10 cellular contexts compared by ENCODE assay signal in the genomic region with DNA sequence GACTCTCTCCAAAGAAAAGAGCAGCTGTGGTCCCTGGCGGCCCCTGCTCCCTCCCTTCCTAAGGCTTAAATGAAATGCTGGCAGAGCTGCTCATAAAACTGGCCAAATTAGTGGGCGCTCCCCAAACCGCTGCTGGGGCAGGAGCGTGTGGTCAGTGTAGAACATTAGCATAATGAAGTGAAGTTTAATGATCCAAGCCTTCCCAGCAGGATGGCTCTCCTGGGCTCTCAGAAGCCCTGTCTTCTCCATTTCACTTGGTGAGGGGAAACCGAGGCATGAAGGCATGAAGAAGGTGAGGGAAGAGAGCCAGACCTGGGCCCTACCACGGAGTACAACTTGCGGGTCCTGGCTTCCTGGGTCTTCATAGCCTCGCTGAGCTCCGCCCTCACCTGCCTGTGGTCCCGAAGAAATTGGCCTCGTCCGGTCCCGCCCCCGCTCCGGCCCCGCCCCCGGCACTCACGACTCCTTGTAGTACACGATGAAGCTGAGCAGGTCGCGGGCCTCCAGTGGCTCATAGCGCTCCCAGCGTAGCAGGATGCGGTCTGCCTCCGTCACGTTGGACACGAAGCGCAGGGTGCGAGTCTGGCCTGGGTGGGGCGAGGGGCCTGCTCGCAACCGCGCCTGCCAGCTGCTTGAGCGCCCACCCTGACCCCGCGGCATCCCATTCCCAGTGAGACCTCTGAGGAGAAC. TPM values are rescaled to one million over a fixed set of nuclear protein-coding genes. Genes with fewer than 3 reads are reported as not detected.
A peak's percentile ranks its signal among the peaks of the same experiment; 100 is the strongest.
DNase-seq lines count a peak whose midpoint lies in the region; ATAC-seq and TF ChIP-seq lines count a peak whose summit lies in the region.
"Had no signal": no experiment of that assay in that cellular context is flagged by ENCODE, and none has a peak within 500 bp of the region (broad histone marks: within the 10 kb centered on the region; RNA-seq: fewer than 3 reads in every experiment).

No MANE protein-coding gene starts in this region.

- H3K36me3 Mint-ChIP-seq in progenitor cell of endocrine pancreas (ENCODE audit: insufficient read depth) = no peaks in the 10 kb centered on the region

- peaks cover 91% of the 10 kb centered on the region for H3K27me3 Mint-ChIP-seq in progenitor cell of endocrine pancreas

- H3K4me1 Mint-ChIP-seq in progenitor cell of endocrine pancreas (ENCODE audit: low read depth) = peaks cover 5% of the 10 kb centered on the region

- TF ChIP-seq POLR2A in body of pancreas (IDR thresholded peaks at IDR 0.05) (no peak), GM18505 (IDR thresholded peaks at IDR 0.05; ENCODE audit: borderline replicate concordance, extremely low read depth, insufficient read depth, insufficient read length) (no peak)

- H4K20me1 ChIP-seq in BLaER1 = no peaks in the 10 kb centered on the region

- ATAC-seq in body of pancreas (no peak), GM18505 (IDR thresholded peaks at IDR 0.05; ENCODE audit: unreplicated experiment) (no peak), left lobe of liver (no peak), GM18502 (IDR thresholded peaks at IDR 0.05; ENCODE audit: poor library complexity, unreplicated experiment) (no peak)

- TF ChIP-seq CTCF in body of pancreas (IDR thresholded peaks at IDR 0.05) (no peak), progenitor cell of endocrine pancreas (IDR thresholded peaks at IDR 0.05; ENCODE audit: unreplicated experiment) (no peak)

- peak overlapping the region; percentile 37 for H3K4me3 Mint-ChIP-seq in progenitor cell of endocrine pancreas (ENCODE audit: low read depth)

- H3K27me3 ChIP-seq in BLaER1 = 0 out of 2 replicates have a peak, but pooled peaks cover 4% of the 10 kb centered on the region
- peaks cover 0 to 10% of the 10 kb centered on the region in 2 donors for H3K27me3 ChIP-seq in body of pancreas

- WGBS in body of pancreas, 2 donors = 35 to 36% methylated on average over 23 to 30 of the region's 36 CpGs

- peak; percentile 67 for DNase-seq in activated CD4-positive, alpha-beta T cell treated with anti-CD3 and anti-CD28 coated beads, Interleukin-2, amount 50 U/mL, for 1 hour
- DNase-seq in body of pancreas (peak in 3 of 4 donors; percentile 37 to 45 (median 39)), progenitor cell of endocrine pancreas (ENCODE audit: low spot score, unreplicated experiment) (no peak), left lobe of liver (ENCODE audit: low spot score) (no peak), superior temporal gyrus (ENCODE audit: extremely low spot score) (no peak)

- H3K27ac Mint-ChIP-seq in progenitor cell of endocrine pancreas = no peak overlapping the region

- peak overlapping the region; percentile 77 for H3K4me2 ChIP-seq in BLaER1

- H3K9me3 ChIP-seq in BLaER1 = no peaks in the 10 kb centered on the region
- H3K9me3 ChIP-seq in body of pancreas = no peaks in the 10 kb centered on the region
- H3K9me3 ChIP-seq: SJSA1 had no signal

- H3K4me3 ChIP-seq in BLaER1 (no peak overlapping the region), body of pancreas (no peak overlapping the region)
- H3K4me3 ChIP-seq: SJSA1 had no signal

- H3K9ac ChIP-seq in BLaER1 = no peak overlapping the region

- intact Hi-C loops in body of pancreas (cut with DNase I) = no loop called here

- no peaks in the 10 kb centered on the region for H3K36me3 ChIP-seq in BLaER1
- no peaks in the 10 kb centered on the region for H3K36me3 ChIP-seq in body of pancreas (replicated peaks in 1 of 2; ENCODE audit: insufficient read depth in 1 of 2, low read depth in 2 of 2)
- H3K36me3 ChIP-seq: SJSA1 had no signal

- H3K4me1 ChIP-seq in BLaER1 (peaks cover 20% of the 10 kb centered on the region), body of pancreas (peaks cover 25% of the 10 kb centered on the region)
- H3K4me1 ChIP-seq: SJSA1 had no signal

- H3K9me3 Mint-ChIP-seq in progenitor cell of endocrine pancreas (ENCODE audit: low read depth) = no peaks in the 10 kb centered on the region

- H3K27ac ChIP-seq in BLaER1 = no peak overlapping the region
- no peak overlapping the region for H3K27ac ChIP-seq in body of pancreas
- H3K27ac ChIP-seq: SJSA1 had no signal

RNA-seq across cellular contexts. Expression of gene INSRR, which starts 10.3 kb away (rescaled TPM):
- total RNA-seq in body of pancreas (under 1 TPM in 1 of 2 donors, not detected in 1; under 0.01 TPM), progenitor cell of endocrine pancreas (not detected in 2 replicates), left lobe of liver (not detected)
- total RNA-seq: fibroblast of lung, SJSA1 had no signal

RNA-seq across cellular contexts. Expression of gene NTRK1, which starts 12.1 kb away (rescaled TPM):
- total RNA-seq in body of pancreas (under 1 TPM in 1 of 2 donors, not detected in 1; 0.99 TPM), progenitor cell of endocrine pancreas (0.36 TPM in 1 of 2 replicates, not detected in the other), left lobe of liver (not detected)
- total RNA-seq: fibroblast of lung, SJSA1 had no signal

RNA-seq across cellular contexts. Expression of gene SH2D2A, which starts 32.0 kb away (rescaled TPM):
- total RNA-seq in body of pancreas (under 1 TPM in 1 of 2 donors, not detected in 1; 0.99 TPM), progenitor cell of endocrine pancreas (not detected in 2 replicates), left lobe of liver (0.78 TPM)
- total RNA-seq: fibroblast of lung, SJSA1 had no signal

RNA-seq across cellular contexts. Expression of gene PEAR1, which starts 44.9 kb away (rescaled TPM):
- total RNA-seq in body of pancreas (1 to 10 TPM; 5.2 to 7.6 TPM), progenitor cell of endocrine pancreas (0.20 TPM in 1 of 2 replicates, not detected in the other), left lobe of liver (4.5 TPM)

Comparison
In these comparisons a context has a peak if more than half of its experiments do, and no peak if none do; other contexts are left out.
1. DNase-seq: peak in activated CD4-positive, alpha-beta T cell treated with anti-CD3 and anti-CD28 coated beads, Interleukin-2, amount 50 U/mL, for 1 hour (single experiment) and body of pancreas (3 of 4); none in progenitor cell of endocrine pancreas (single experiment), left lobe of liver (single experiment) and superior temporal gyrus (single experiment).